In the genomic region with DNA sequence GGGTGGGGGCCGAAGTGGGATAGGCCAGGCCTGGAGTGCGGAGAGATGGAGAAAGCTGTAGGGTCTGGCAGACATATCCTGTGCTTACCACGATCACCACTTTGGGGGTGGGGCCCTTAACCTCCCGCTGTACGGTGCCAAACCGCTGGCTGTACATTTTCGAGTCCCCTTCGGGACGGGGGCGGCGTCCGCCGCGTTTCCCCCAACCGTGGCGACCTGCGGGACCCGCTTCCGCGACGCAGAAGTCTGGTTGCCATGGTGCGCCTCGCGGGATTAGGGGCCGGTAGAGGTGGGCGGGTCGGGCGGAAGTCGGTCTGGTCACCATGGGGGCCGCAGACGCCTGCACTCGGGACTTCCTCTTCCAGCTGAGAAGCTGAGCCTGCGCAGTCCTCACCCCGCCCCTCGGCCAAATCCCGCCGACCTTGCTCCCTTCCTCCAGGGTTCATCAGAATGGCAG, we compare ENCODE assay signal across 8 cellular contexts. TPM values are rescaled to one million over a fixed set of nuclear protein-coding genes. Genes with fewer than 3 reads are reported as not detected.
DNase-seq lines count a peak whose midpoint lies in the region; ATAC-seq and TF ChIP-seq lines count a peak whose summit lies in the region.

A gene with protein sequence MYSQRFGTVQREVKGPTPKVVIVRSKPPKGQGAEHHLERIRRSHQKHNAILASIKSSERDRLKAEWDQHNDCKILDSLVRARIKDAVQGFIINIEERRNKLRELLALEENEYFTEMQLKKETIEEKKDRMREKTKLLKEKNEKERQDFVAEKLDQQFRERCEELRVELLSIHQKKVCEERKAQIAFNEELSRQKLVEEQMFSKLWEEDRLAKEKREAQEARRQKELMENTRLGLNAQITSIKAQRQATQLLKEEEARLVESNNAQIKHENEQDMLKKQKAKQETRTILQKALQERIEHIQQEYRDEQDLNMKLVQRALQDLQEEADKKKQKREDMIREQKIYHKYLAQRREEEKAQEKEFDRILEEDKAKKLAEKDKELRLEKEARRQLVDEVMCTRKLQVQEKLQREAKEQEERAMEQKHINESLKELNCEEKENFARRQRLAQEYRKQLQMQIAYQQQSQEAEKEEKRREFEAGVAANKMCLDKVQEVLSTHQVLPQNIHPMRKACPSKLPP (minus strand): TSS at position 248 of the 457 bp plus-strand sequence. CDS start 91 bp downstream, at position 157.

- H3K9me3 Mint-ChIP-seq in activated naive CD4-positive, alpha-beta T cell treated with anti-CD3 and anti-CD28 coated beads, Interleukin-2, amount 50 U/mL, for 72 hours: no peaks in the 10 kb centered on the region

- no peak for TF ChIP-seq POLR2A in ovary (IDR thresholded peaks at IDR 0.05)

- H3K4me3 ChIP-seq in HFF-Myc (replicated peaks; ENCODE audit: low read depth, low read length) (peak within 1 kb of the TSS; percentile 58), SK-N-SH (ENCODE audit: low read depth in 2 of 2, low read length in 1 of 2) (peak within 1 kb of the TSS; percentile 62 to 75), ovary (peak within 1 kb of the TSS; percentile 58), thymus (ENCODE audit: low read length) (peak within 1 kb of the TSS; percentile 60)

- H3K4me2 ChIP-seq in SK-N-SH: peak within 1 kb of the TSS; percentile 85

- CTCF ChIA-PET in SK-N-SH (lab: Yijun Ruan, JAX): interaction anchor here (1.1 to 1.6 kb wide), 4 partner anchors 8 to 91 kb away, joined by 3 to 6 read pairs (median 4); a partner anchor contains a TSS

- no peaks in the 10 kb centered on the region for H3K79me2 ChIP-seq in SK-N-SH (ENCODE audit: insufficient read depth)

- peak within 1 kb of the TSS; percentile 86 for H2AFZ ChIP-seq in SK-N-SH (ENCODE audit: low read depth)

- TF ChIP-seq CTCF in HFF-Myc (IDR thresholded peaks at IDR 0.05; ENCODE audit: low read depth, low read length, missing control alignments): no peak
- no peak for TF ChIP-seq CTCF in SK-N-SH (IDR thresholded peaks at IDR 0.05)
- no peak for TF ChIP-seq CTCF in ovary (IDR thresholded peaks at IDR 0.05)

- H3K9ac ChIP-seq in SK-N-SH: peak within 1 kb of the TSS; percentile 72

- ATAC-seq in activated naive CD4-positive, alpha-beta T cell treated with anti-CD3 and anti-CD28 coated beads, Interleukin-2, amount 50 U/mL, for 72 hours: peak; percentile 92 to 95
- ATAC-seq in Right ventricle myocardium superior (ENCODE audit: poor library complexity): peak; percentile 98

- H3K36me3 Mint-ChIP-seq in activated naive CD4-positive, alpha-beta T cell treated with anti-CD3 and anti-CD28 coated beads, Interleukin-2, amount 50 U/mL, for 72 hours: peaks cover 0 to 10% of the 10 kb centered on the region in 2 donors

- peaks cover 13 to 40% of the 10 kb centered on the region in 2 experiments for H3K36me3 ChIP-seq in SK-N-SH (replicated peaks in 1 of 2; ENCODE audit: control insufficient read depth in 1 of 2, insufficient read depth in 2 of 2, low read length in 1 of 2)
- H3K36me3 ChIP-seq in ovary: no peaks in the 10 kb centered on the region
- peaks cover 22% of the 10 kb centered on the region for H3K36me3 ChIP-seq in thymus (ENCODE audit: control insufficient read depth, insufficient read depth)

- intact Hi-C loops in Right ventricle myocardium superior (cut with DNase I) (no loop called here), ovary (cut with DNase I) (loop anchor here in 1 of 4 donors (5.0 kb wide), 1 partner anchor 931 kb away; a partner anchor contains a TSS)

- WGBS in SK-N-SH (ENCODE audit: low lambda C conversion rate): 3% methylated on average over 5 of the region's 37 CpGs
- 0 to 1% (median 0%) methylated on average over 35 to 37 of the region's 37 CpGs for WGBS in ovary, 3 donors
- 1% methylated on average over 37 of the region's 37 CpGs for WGBS in thymus

- H3K9me3 ChIP-seq in SK-N-SH (no peaks in the 10 kb centered on the region), ovary (no peaks in the 10 kb centered on the region), thymus (ENCODE audit: control insufficient read depth) (no peaks in the 10 kb centered on the region)

- peak within 1 kb of the TSS; percentile 77 to 90 for H3K27ac Mint-ChIP-seq in activated naive CD4-positive, alpha-beta T cell treated with anti-CD3 and anti-CD28 coated beads, Interleukin-2, amount 50 U/mL, for 72 hours

- H3F3A ChIP-seq in SK-N-SH (replicated peaks; ENCODE audit: insufficient read depth): peaks cover 27% of the 10 kb centered on the region

- TF ChIP-seq EP300 in SK-N-SH (IDR thresholded peaks at IDR 0.05; ENCODE audit: borderline replicate concordance in 1 of 2, low read depth in 1 of 2, low read length in 1 of 2): no peak
- TF ChIP-seq EP300 in ovary (IDR thresholded peaks at IDR 0.05): no peak

- H4K20me1 ChIP-seq in SK-N-SH (ENCODE audit: insufficient read depth): no peaks in the 10 kb centered on the region

- peaks cover 0 to 6% of the 10 kb centered on the region in 2 experiments; a peak in 1 of 4 replicates for H3K4me1 ChIP-seq in SK-N-SH (ENCODE audit: control insufficient read depth in 1 of 2, insufficient read depth in 2 of 2, low read depth in 1 of 2, low read length in 1 of 2)
- H3K4me1 ChIP-seq in ovary (ENCODE audit: insufficient read depth): peaks cover 4% of the 10 kb centered on the region
- peaks cover 13% of the 10 kb centered on the region for H3K4me1 ChIP-seq in thymus (ENCODE audit: control insufficient read depth, insufficient read depth, low read length)

- peak; percentile 66 for DNase-seq in GM04504 (ENCODE audit: low read depth)
- peak; percentile 59 for DNase-seq in HFF-Myc (ENCODE audit: extremely low read depth, low read depth)
- DNase-seq in MV-4-11 (lab: John Stamatoyannopoulos, UW): peak; percentile 90
- DNase-seq in SK-N-SH: peak; percentile 99
- peak; percentile 81 to 85 for DNase-seq in activated naive CD4-positive, alpha-beta T cell treated with anti-CD3 and anti-CD28 coated beads, Interleukin-2, amount 50 U/mL, for 72 hours (ENCODE audit: low spot score in 2 of 2)
- peak; percentile 96 for DNase-seq in Right ventricle myocardium superior
- peak; percentile 89 to 95 (median 92) for DNase-seq in ovary

- TF ChIP-seq RAD21 in SK-N-SH (IDR thresholded peaks at IDR 0.05; ENCODE audit: low read length): no peak

- POLR2A ChIA-PET in SK-N-SH (lab: Yijun Ruan, JAX): interaction anchor here (0.6 to 2.3 kb wide), 6 partner anchors 12 to 445 kb away, joined by 3 to 11 read pairs (median 4); a partner anchor contains a TSS

- no peaks in the 10 kb centered on the region for H3K9me2 ChIP-seq in SK-N-SH

- H3K27ac ChIP-seq in SK-N-SH (ENCODE audit: low read depth in 2 of 2, low read length in 1 of 2) (peak within 1 kb of the TSS; percentile 63 to 74; a peak in 3 of 4 replicates), ovary (no peak within 1 kb of the TSS), thymus (ENCODE audit: low read depth) (peak within 1 kb of the TSS; percentile 19)

- H3K27me3 ChIP-seq in SK-N-SH (ENCODE audit: insufficient read depth) (no peaks in the 10 kb centered on the region), ovary (no peaks in the 10 kb centered on the region), thymus (ENCODE audit: control insufficient read depth, insufficient read depth) (no peaks in the 10 kb centered on the region)

TF ChIP-seq in SK-N-SH, 30 proteins besides CTCF, POLR2A, EP300 and RAD21 (continues in another document):
- no peak for TF ChIP-seq RXRA (IDR thresholded peaks at IDR 0.05; ENCODE audit: borderline replicate concordance, low read depth)
- TF ChIP-seq SIN3A (IDR thresholded peaks at IDR 0.05; ENCODE audit: borderline replicate concordance, low read depth, low read length): peak; percentile 82; the same call in 1 of the 2 replicates
- no peak for TF ChIP-seq MEF2A (IDR thresholded peaks at IDR 0.05; ENCODE audit: borderline replicate concordance, low read depth)
- no peak for TF ChIP-seq JUND (IDR thresholded peaks at IDR 0.05)
- no peak for TF ChIP-seq EZH2phosphoT487 (IDR thresholded peaks at IDR 0.05; ENCODE audit: borderline replicate concordance, low read depth)
- TF ChIP-seq NRF1 (IDR thresholded peaks at IDR 0.05; ENCODE audit: low read depth, low read length): peak; percentile 83
- no peak for TF ChIP-seq NFIC (IDR thresholded peaks at IDR 0.05; ENCODE audit: borderline replicate concordance)
- TF ChIP-seq TCF12 (IDR thresholded peaks at IDR 0.05): no peak
- 0 out of 2 replicates have a peak, but pooled peaks have one; percentile 8 for TF ChIP-seq TAF1 (IDR thresholded peaks at IDR 0.05; ENCODE audit: borderline replicate concordance, low read depth, low read length)
- TF ChIP-seq, protein P1, sequence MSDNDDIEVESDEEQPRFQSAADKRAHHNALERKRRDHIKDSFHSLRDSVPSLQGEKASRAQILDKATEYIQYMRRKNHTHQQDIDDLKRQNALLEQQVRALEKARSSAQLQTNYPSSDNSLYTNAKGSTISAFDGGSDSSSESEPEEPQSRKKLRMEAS (IDR thresholded peaks at IDR 0.05; ENCODE audit: low read depth): no peak
- TF ChIP-seq POLR2AphosphoS5 (IDR thresholded peaks at IDR 0.05; ENCODE audit: low read depth, low read length): peak; percentile 81; the same call in 1 of the 2 replicates
- peak; percentile 93 for TF ChIP-seq MXI1 (IDR thresholded peaks at IDR 0.05; ENCODE audit: low read depth, low read length)
- no peak for TF ChIP-seq FOSL2 (IDR thresholded peaks at IDR 0.05; ENCODE audit: borderline replicate concordance, low read depth)
- TF ChIP-seq, protein P2, sequence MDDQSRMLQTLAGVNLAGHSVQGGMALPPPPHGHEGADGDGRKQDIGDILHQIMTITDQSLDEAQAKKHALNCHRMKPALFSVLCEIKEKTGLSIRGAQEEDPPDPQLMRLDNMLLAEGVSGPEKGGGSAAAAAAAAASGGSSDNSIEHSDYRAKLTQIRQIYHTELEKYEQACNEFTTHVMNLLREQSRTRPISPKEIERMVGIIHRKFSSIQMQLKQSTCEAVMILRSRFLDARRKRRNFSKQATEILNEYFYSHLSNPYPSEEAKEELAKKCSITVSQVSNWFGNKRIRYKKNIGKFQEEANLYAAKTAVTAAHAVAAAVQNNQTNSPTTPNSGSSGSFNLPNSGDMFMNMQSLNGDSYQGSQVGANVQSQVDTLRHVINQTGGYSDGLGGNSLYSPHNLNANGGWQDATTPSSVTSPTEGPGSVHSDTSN (IDR thresholded peaks at IDR 0.05): no peak
- no peak for TF ChIP-seq TEAD4 (IDR thresholded peaks at IDR 0.05; ENCODE audit: borderline replicate concordance, insufficient read depth)
- peak; percentile 98 for TF ChIP-seq CHD2 (IDR thresholded peaks at IDR 0.05; ENCODE audit: low read length, partially characterized antibody)
- TF ChIP-seq YY1 (IDR thresholded peaks at IDR 0.05; ENCODE audit: low read depth): peak; percentile 67; the same call in 1 of the 2 replicates

RNA-seq across cellular contexts. Expression of the gene that starts here (rescaled TPM):
- polyA plus RNA-seq in SK-N-SH (2012; rRNA removed) (1.6 TPM in 2 replicates), ovary (1 to 10 TPM in 1 of 2 donors, under 1 TPM in 1; 0.41 to 1.2 TPM), thymus (2.1 TPM)
- 1.6 and 2.1 TPM in 2 replicates for polyA plus RNA-seq in SK-N-SH (2012; cell fraction: cytosol; rRNA removed)
- 0.94 and 1.2 TPM in 2 replicates for polyA plus RNA-seq in SK-N-SH (2012; cell fraction: nucleus; rRNA removed)
- total RNA-seq in activated naive CD4-positive, alpha-beta T cell treated with anti-CD3 and anti-CD28 coated beads, Interleukin-2, amount 50 U/mL, for 72 hours: 1 to 10 TPM in 1 of 2 donors, under 1 TPM in 1; 0.82 to 2.2 TPM
- total RNA-seq in Right ventricle myocardium superior (0.11 TPM), ovary (1 to 10 TPM in 1 of 7 donors, under 1 TPM in 6; 0.40 to 9.9 (median 0.61) TPM)

Comparison
In these comparisons a context has a peak if more than half of its experiments do, and no peak if none do; other contexts are left out.
1. Peak in DNase-seq and ATAC-seq in Right ventricle myocardium superior; RNA of the gene not detected or under 1 TPM.
2. H3K27ac ChIP-seq: peak in SK-N-SH (2 of 2) and thymus (single experiment); none in ovary (0 of 2).
3. Peak in every context shown above with its lines, with median percentiles within 50 percentile points of each other: DNase-seq and H3K4me3 ChIP-seq.